8 cellular contexts compared by ENCODE assay signal in genomic region chr2:84925336-84925723, GRCh38. TPM values are rescaled to one million over a fixed set of nuclear protein-coding genes. Genes with fewer than 3 reads are reported as not detected.
DNase-seq lines count a peak whose midpoint lies in the region; ATAC-seq and TF ChIP-seq lines count a peak whose summit lies in the region.

No MANE protein-coding gene starts in this region.

- peak overlapping the region; percentile 98 for H3K27ac Mint-ChIP-seq in activated naive CD4-positive, alpha-beta T cell treated with anti-CD3 and anti-CD28 coated beads, Interleukin-2, amount 50 U/mL, for 24 hours
- no peak overlapping the region for H3K27ac Mint-ChIP-seq in glutamatergic neuron (ENCODE audit: unreplicated experiment)
- no peak overlapping the region for H3K27ac Mint-ChIP-seq in endodermal cell

- H3K27me3 ChIP-seq in upper lobe of right lung (no peaks in the 10 kb centered on the region), endodermal cell (ENCODE audit: control insufficient read depth, insufficient read depth, low read length, poor library complexity, severe bottlenecking) (peaks cover 7% of the 10 kb centered on the region)

- no peaks in the 10 kb centered on the region for H3K9me3 Mint-ChIP-seq in activated naive CD4-positive, alpha-beta T cell treated with anti-CD3 and anti-CD28 coated beads, Interleukin-2, amount 50 U/mL, for 24 hours
- H3K9me3 Mint-ChIP-seq in glutamatergic neuron (ENCODE audit: unreplicated experiment), result peaks cover 7% of the 10 kb centered on the region
- no peaks in the 10 kb centered on the region for H3K9me3 Mint-ChIP-seq in endodermal cell

- no peak for TF ChIP-seq CTCF in glutamatergic neuron (IDR thresholded peaks at IDR 0.05; ENCODE audit: partially characterized antibody, unreplicated experiment)
- TF ChIP-seq CTCF in upper lobe of right lung (IDR thresholded peaks at IDR 0.05), result no peak
- no peak for TF ChIP-seq CTCF in endodermal cell (conservative IDR thresholded peaks at IDR 0.05)

- no peak overlapping the region for H3K9ac ChIP-seq in SK-N-MC (ENCODE audit: insufficient read length)
- no peak overlapping the region for H3K9ac ChIP-seq in endodermal cell (ENCODE audit: extremely low read depth, low read length, poor library complexity, severe bottlenecking)

- H3K36me3 ChIP-seq in SK-N-MC (ENCODE audit: insufficient read depth, low read length), result no peaks in the 10 kb centered on the region
- no peaks in the 10 kb centered on the region for H3K36me3 ChIP-seq in upper lobe of right lung
- H3K36me3 ChIP-seq in endodermal cell (ENCODE audit: control insufficient read depth, insufficient read depth, low read length), result no peaks in the 10 kb centered on the region

- H3K9me3 ChIP-seq in SK-N-MC (ENCODE audit: low read depth, low read length), result no peaks in the 10 kb centered on the region
- H3K9me3 ChIP-seq in upper lobe of right lung, result no peaks in the 10 kb centered on the region
- H3K9me3 ChIP-seq in endodermal cell (ENCODE audit: control insufficient read depth, low read length), result no peaks in the 10 kb centered on the region

- no peak for ATAC-seq in upper lobe of right lung

- no peak for DNase-seq in activated naive CD4-positive, alpha-beta T cell treated with Interleukin-2 at 50 U/mL for 16 hours
- DNase-seq in SK-N-MC (ENCODE audit: low read depth, low spot score) (no peak), glutamatergic neuron (no peak), upper lobe of right lung (no peak), NCI-H2227 treated with DMSO at 0.1 percent for 48 hours (lab: John Stamatoyannopoulos, UW) (no peak), AG08396 (ENCODE audit: low spot score) (no peak), endodermal cell (no peak)

- H3K4me3 ChIP-seq in SK-N-MC (peak overlapping the region; percentile 82; the same call in 1 of the 2 replicates), upper lobe of right lung (no peak overlapping the region), endodermal cell (ENCODE audit: low read length) (no peak overlapping the region)

- peaks cover 56% of the 10 kb centered on the region for H3K4me1 Mint-ChIP-seq in activated naive CD4-positive, alpha-beta T cell treated with anti-CD3 and anti-CD28 coated beads, Interleukin-2, amount 50 U/mL, for 24 hours
- H3K4me1 Mint-ChIP-seq in glutamatergic neuron (ENCODE audit: low read depth, unreplicated experiment), result peaks cover 4% of the 10 kb centered on the region
- peaks cover 3% of the 10 kb centered on the region for H3K4me1 Mint-ChIP-seq in endodermal cell

- intact Hi-C loops in upper lobe of right lung (cut with DNase I), result no loop called here

- peak overlapping the region; percentile 100 for H3K4me3 Mint-ChIP-seq in activated naive CD4-positive, alpha-beta T cell treated with anti-CD3 and anti-CD28 coated beads, Interleukin-2, amount 50 U/mL, for 24 hours
- H3K4me3 Mint-ChIP-seq in glutamatergic neuron (ENCODE audit: unreplicated experiment) (peak overlapping the region; percentile 11), endodermal cell (no peak overlapping the region)

- no peaks in the 10 kb centered on the region for H3K36me3 Mint-ChIP-seq in activated naive CD4-positive, alpha-beta T cell treated with anti-CD3 and anti-CD28 coated beads, Interleukin-2, amount 50 U/mL, for 24 hours
- no peaks in the 10 kb centered on the region for H3K36me3 Mint-ChIP-seq in glutamatergic neuron (ENCODE audit: unreplicated experiment)
- H3K36me3 Mint-ChIP-seq in endodermal cell (ENCODE audit: low read depth), result no peaks in the 10 kb centered on the region

- H3K27me3 Mint-ChIP-seq in activated naive CD4-positive, alpha-beta T cell treated with anti-CD3 and anti-CD28 coated beads, Interleukin-2, amount 50 U/mL, for 24 hours, result no peaks in the 10 kb centered on the region
- H3K27me3 Mint-ChIP-seq in glutamatergic neuron (ENCODE audit: unreplicated experiment) (peaks cover 4% of the 10 kb centered on the region), endodermal cell (ENCODE audit: insufficient read depth) (peaks cover 12% of the 10 kb centered on the region)

- H3K27ac ChIP-seq in SK-N-MC, result no peak overlapping the region
- peak overlapping the region; percentile 15 for H3K27ac ChIP-seq in upper lobe of right lung
- H3K27ac ChIP-seq in endodermal cell (ENCODE audit: low read depth, low read length), result no peak overlapping the region

- 92 to 100% methylated on average over 1 to 2 of the region's 2 CpGs for WGBS in endodermal cell (ENCODE audit: insufficient coverage in 1 of 2, insufficient read length in 1 of 2), 2 experiments

- H3K4me1 ChIP-seq in upper lobe of right lung (peaks cover 26% of the 10 kb centered on the region), endodermal cell (ENCODE audit: control insufficient read depth, insufficient read depth, low read length) (peaks cover 3% of the 10 kb centered on the region)

RNA-seq across cellular contexts. Expression of gene TMSB10, which starts 19.9 kb away (rescaled TPM):
- total RNA-seq in glutamatergic neuron (ENCODE audit: unreplicated experiment) (3,273 TPM), upper lobe of right lung (1,558 TPM), endodermal cell (1,000 to 10,000 TPM; 2,719 to 2,976 TPM)
- 2,581 TPM for polyA plus RNA-seq in endodermal cell (2013, experiment 1 of 2)
- 2,852 TPM for polyA plus RNA-seq in endodermal cell (2013, experiment 2 of 2)

RNA-seq across cellular contexts. Expression of gene TRABD2A, which starts 44.4 kb away (rescaled TPM):
- not detected for total RNA-seq in glutamatergic neuron (ENCODE audit: unreplicated experiment)
- 6.5 TPM for total RNA-seq in upper lobe of right lung
- total RNA-seq in endodermal cell, result 1 to 10 TPM; 4.8 to 7.7 TPM
- polyA plus RNA-seq in endodermal cell (2013, experiment 1 of 2), result 2.1 TPM
- 2.0 TPM for polyA plus RNA-seq in endodermal cell (2013, experiment 2 of 2)

RNA-seq across cellular contexts. Expression of gene KCMF1, which starts 45.6 kb away (rescaled TPM):
- total RNA-seq in glutamatergic neuron (ENCODE audit: unreplicated experiment) (46.8 TPM), upper lobe of right lung (72.9 TPM), endodermal cell (10 to 100 TPM; 71.8 to 86.8 TPM)
- 77.4 TPM for polyA plus RNA-seq in endodermal cell (2013, experiment 1 of 2)
- polyA plus RNA-seq in endodermal cell (2013, experiment 2 of 2), result 68.3 TPM
